1 cellular context compared by ENCODE assay signal in genomic region chr22:19042285-19043110, GRCh38.
TF ChIP-seq lines count a peak whose summit lies in the region.

No MANE protein-coding gene starts in this region.

TF ChIP-seq in K562, 482 proteins besides CTCF, POLR2A, EP300 and RAD21 (continued from another document and continues in another):
- TF ChIP-seq KAT2B (IDR thresholded peaks at IDR 0.05; ENCODE audit: low read depth, low read length) (no peak), ZNF644 (tag; IDR thresholded peaks at IDR 0.05; ENCODE audit: low read depth) (no peak), PPARD (CRISPR knock-in tag; IDR thresholded peaks at IDR 0.05) (no peak), FOXP4 (CRISPR knock-in tag; IDR thresholded peaks at IDR 0.05; ENCODE audit: borderline replicate concordance) (no peak), ZNF431 (CRISPR knock-in tag; IDR thresholded peaks at IDR 0.05) (0 out of 2 replicates have a peak, but pooled peaks have one; percentile 50), BRD4 (IDR thresholded peaks at IDR 0.05) (no peak), FUS (optimal IDR thresholded peaks at IDR 0.05; ENCODE audit: low read depth, low read length) (no peak), CC2D1A (IDR thresholded peaks at IDR 0.05) (no peak), NFE2L1 (tag; IDR thresholded peaks at IDR 0.05; ENCODE audit: borderline replicate concordance, low read depth) (no peak), BCLAF1 (IDR thresholded peaks at IDR 0.05; ENCODE audit: borderline replicate concordance in 1 of 2, control insufficient read depth in 1 of 2, low read depth in 2 of 2, low read length in 1 of 2) (no peak), KDM5B (IDR thresholded peaks at IDR 0.05; ENCODE audit: insufficient replicate concordance, low read depth, low read length) (peak; percentile 29), E2F4 (CRISPR knock-in tag; IDR thresholded peaks at IDR 0.05; ENCODE audit: low read depth) (peak; percentile 76), SMARCB1 (IDR thresholded peaks at IDR 0.05; ENCODE audit: insufficient read length, low read depth) (no peak), ZNF511 (CRISPR knock-in tag; IDR thresholded peaks at IDR 0.05) (no peak), NR2C2 (CRISPR knock-in tag; IDR thresholded peaks at IDR 0.05) (peak; percentile 69; the same call in 1 of the 2 replicates), NR2C2 (tag; IDR thresholded peaks at IDR 0.05) (no peak), ZNF282 (CRISPR knock-in tag; IDR thresholded peaks at IDR 0.05) (0 out of 2 replicates have a peak, but pooled peaks have one; percentile 50), FOXO4 (CRISPR knock-in tag; IDR thresholded peaks at IDR 0.05) (peak; percentile 58; the same call in 1 of the 2 replicates), RFX5 (IDR thresholded peaks at IDR 0.05; ENCODE audit: low read depth, low read length) (no peak), ZNF639 (CRISPR knock-in tag; conservative IDR thresholded peaks at IDR 0.05 in 1 of 2, IDR thresholded peaks at IDR 0.05 in 1 of 2) (no peak), HDAC6 (IDR thresholded peaks at IDR 0.05; ENCODE audit: low read depth, low read length) (0 out of 2 replicates have a peak, but pooled peaks have one; percentile 21), KDM2B (CRISPR knock-in tag; IDR thresholded peaks at IDR 0.05) (no peak), ZNF24 (IDR thresholded peaks at IDR 0.05) (no peak), ZBTB2 (IDR thresholded peaks at IDR 0.05) (no peak), E2F6 (IDR thresholded peaks at IDR 0.05; ENCODE audit: borderline replicate concordance in 1 of 2, extremely low read depth in 1 of 2, insufficient read depth in 1 of 2, insufficient read length in 1 of 2, low read depth in 1 of 2, low read length in 1 of 2, poor library complexity in 1 of 2, severe bottlenecking in 1 of 2) (no peak), HMGN3 (IDR thresholded peaks at IDR 0.05; ENCODE audit: borderline replicate concordance, extremely low read depth, insufficient read length, low read depth, low read length) (peak; percentile 18), ZNF124 (CRISPR knock-in tag; IDR thresholded peaks at IDR 0.05) (0 out of 2 replicates have a peak, but pooled peaks have one; percentile 74), VEZF1 (CRISPR knock-in tag; IDR thresholded peaks at IDR 0.05) (no peak), ATF2 (CRISPR knock-in tag; IDR thresholded peaks at IDR 0.05) (peak; percentile 79; the same call in 1 of the 2 replicates), RBBP5 (IDR thresholded peaks at IDR 0.05; ENCODE audit: borderline replicate concordance, insufficient read depth, low read length, poor library complexity, severe bottlenecking) (peak; percentile 14), PRDM10 (IDR thresholded peaks at IDR 0.05; ENCODE audit: partially characterized antibody) (no peak), GTF2B (IDR thresholded peaks at IDR 0.05; ENCODE audit: extremely low read depth, insufficient read length) (no peak), ZNF79 (CRISPR knock-in tag; IDR thresholded peaks at IDR 0.05; ENCODE audit: low read depth) (no peak), ZFX (CRISPR knock-in tag; IDR thresholded peaks at IDR 0.05) (no peak), PKNOX1 (IDR thresholded peaks at IDR 0.05) (peak; percentile 77), FOXK2 (conservative IDR thresholded peaks at IDR 0.05 in 1 of 2, IDR thresholded peaks at IDR 0.05 in 1 of 2; ENCODE audit: low read depth in 2 of 2) (no peak)
